In genomic region chr1:9910425-9911178, GRCh38 we compare ENCODE assay signal across 1 cellular context.
TF ChIP-seq lines count a peak whose summit lies in the region.

No MANE protein-coding gene starts in this region.

TF ChIP-seq in HepG2, 621 proteins besides CTCF, POLR2A, EP300 and RAD21 (continued from another document and continues in another):
- no peak for TF ChIP-seq PAXIP1 (CRISPR knock-in tag; conservative IDR thresholded peaks at IDR 0.05)
- TF ChIP-seq, protein P1, sequence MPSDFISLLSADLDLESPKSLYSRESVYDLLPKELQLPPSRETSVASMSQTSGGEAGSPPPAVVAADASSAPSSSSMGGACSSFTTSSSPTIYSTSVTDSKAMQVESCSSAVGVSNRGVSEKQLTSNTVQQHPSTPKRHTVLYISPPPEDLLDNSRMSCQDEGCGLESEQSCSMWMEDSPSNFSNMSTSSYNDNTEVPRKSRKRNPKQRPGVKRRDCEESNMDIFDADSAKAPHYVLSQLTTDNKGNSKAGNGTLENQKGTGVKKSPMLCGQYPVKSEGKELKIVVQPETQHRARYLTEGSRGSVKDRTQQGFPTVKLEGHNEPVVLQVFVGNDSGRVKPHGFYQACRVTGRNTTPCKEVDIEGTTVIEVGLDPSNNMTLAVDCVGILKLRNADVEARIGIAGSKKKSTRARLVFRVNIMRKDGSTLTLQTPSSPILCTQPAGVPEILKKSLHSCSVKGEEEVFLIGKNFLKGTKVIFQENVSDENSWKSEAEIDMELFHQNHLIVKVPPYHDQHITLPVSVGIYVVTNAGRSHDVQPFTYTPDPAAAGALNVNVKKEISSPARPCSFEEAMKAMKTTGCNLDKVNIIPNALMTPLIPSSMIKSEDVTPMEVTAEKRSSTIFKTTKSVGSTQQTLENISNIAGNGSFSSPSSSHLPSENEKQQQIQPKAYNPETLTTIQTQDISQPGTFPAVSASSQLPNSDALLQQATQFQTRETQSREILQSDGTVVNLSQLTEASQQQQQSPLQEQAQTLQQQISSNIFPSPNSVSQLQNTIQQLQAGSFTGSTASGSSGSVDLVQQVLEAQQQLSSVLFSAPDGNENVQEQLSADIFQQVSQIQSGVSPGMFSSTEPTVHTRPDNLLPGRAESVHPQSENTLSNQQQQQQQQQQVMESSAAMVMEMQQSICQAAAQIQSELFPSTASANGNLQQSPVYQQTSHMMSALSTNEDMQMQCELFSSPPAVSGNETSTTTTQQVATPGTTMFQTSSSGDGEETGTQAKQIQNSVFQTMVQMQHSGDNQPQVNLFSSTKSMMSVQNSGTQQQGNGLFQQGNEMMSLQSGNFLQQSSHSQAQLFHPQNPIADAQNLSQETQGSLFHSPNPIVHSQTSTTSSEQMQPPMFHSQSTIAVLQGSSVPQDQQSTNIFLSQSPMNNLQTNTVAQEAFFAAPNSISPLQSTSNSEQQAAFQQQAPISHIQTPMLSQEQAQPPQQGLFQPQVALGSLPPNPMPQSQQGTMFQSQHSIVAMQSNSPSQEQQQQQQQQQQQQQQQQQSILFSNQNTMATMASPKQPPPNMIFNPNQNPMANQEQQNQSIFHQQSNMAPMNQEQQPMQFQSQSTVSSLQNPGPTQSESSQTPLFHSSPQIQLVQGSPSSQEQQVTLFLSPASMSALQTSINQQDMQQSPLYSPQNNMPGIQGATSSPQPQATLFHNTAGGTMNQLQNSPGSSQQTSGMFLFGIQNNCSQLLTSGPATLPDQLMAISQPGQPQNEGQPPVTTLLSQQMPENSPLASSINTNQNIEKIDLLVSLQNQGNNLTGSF (CRISPR knock-in tag; IDR thresholded peaks at IDR 0.05): 0 out of 2 replicates have a peak, but pooled peaks have one; percentile 51
- TF ChIP-seq PTBP1 (IDR thresholded peaks at IDR 0.05; ENCODE audit: low read depth, low read length, poor library complexity, severe bottlenecking): no peak
- no peak for TF ChIP-seq NONO (IDR thresholded peaks at IDR 0.05)
- TF ChIP-seq NONO (CRISPR knock-in tag; conservative IDR thresholded peaks at IDR 0.05): no peak
- TF ChIP-seq ARID5B (CRISPR knock-in tag; IDR thresholded peaks at IDR 0.05): no peak
- TF ChIP-seq IRF1 (CRISPR knock-in tag; IDR thresholded peaks at IDR 0.05; ENCODE audit: low read depth): no peak
- no peak for TF ChIP-seq AGO1 (IDR thresholded peaks at IDR 0.05; ENCODE audit: low read depth, low read length, poor library complexity, severe bottlenecking)
- no peak for TF ChIP-seq ZNF660 (CRISPR knock-in tag; IDR thresholded peaks at IDR 0.05; ENCODE audit: borderline replicate concordance, low read depth)
- no peak for TF ChIP-seq POLR2AphosphoS2 (IDR thresholded peaks at IDR 0.05; ENCODE audit: low read depth, low read length)
- peak; percentile 66 for TF ChIP-seq ARNT2 (CRISPR knock-in tag; IDR thresholded peaks at IDR 0.05; ENCODE audit: low read depth)
- TF ChIP-seq ZNF775 (CRISPR knock-in tag; IDR thresholded peaks at IDR 0.05; ENCODE audit: borderline replicate concordance): no peak
- no peak for TF ChIP-seq ZNF3 (CRISPR knock-in tag; IDR thresholded peaks at IDR 0.05)
- TF ChIP-seq ZNF713 (CRISPR knock-in tag; IDR thresholded peaks at IDR 0.05): no peak
- TF ChIP-seq ZFP36 (IDR thresholded peaks at IDR 0.05; ENCODE audit: borderline replicate concordance, low read depth, low read length, partially characterized antibody): no peak
- TF ChIP-seq ZSCAN31 (CRISPR knock-in tag; IDR thresholded peaks at IDR 0.05; ENCODE audit: low read depth): peak; percentile 51; the same call in 1 of the 2 replicates
- TF ChIP-seq ADNP (CRISPR knock-in tag; IDR thresholded peaks at IDR 0.05): no peak
- TF ChIP-seq ZXDC (CRISPR knock-in tag; IDR thresholded peaks at IDR 0.05): no peak
- peak; percentile 58; the same call in 1 of the 2 replicates for TF ChIP-seq ZMAT3 (CRISPR knock-in tag; conservative IDR thresholded peaks at IDR 0.05)
- no peak for TF ChIP-seq ZSCAN22 (CRISPR knock-in tag; IDR thresholded peaks at IDR 0.05)
- no peak for TF ChIP-seq PBX2 (CRISPR knock-in tag; IDR thresholded peaks at IDR 0.05)
- TF ChIP-seq E2F2 (CRISPR knock-in tag; IDR thresholded peaks at IDR 0.05; ENCODE audit: borderline replicate concordance): no peak
- no peak for TF ChIP-seq ZNF512B (CRISPR knock-in tag; IDR thresholded peaks at IDR 0.05; ENCODE audit: borderline replicate concordance)
